ENCODE assay signal across 35 cellular contexts in genomic region chr11:2233693-2234455, GRCh38. TPM values are rescaled to one million over a fixed set of nuclear protein-coding genes. Genes with fewer than 3 reads are reported as not detected.
"Had no signal": no experiment of that assay in that cellular context is flagged by ENCODE, and none has a peak within 500 bp of the region (broad histone marks: within the 10 kb centered on the region; RNA-seq: fewer than 3 reads in every experiment).

No MANE protein-coding gene starts in this region.

- ATAC-seq: activated CD8-positive, alpha-beta T cell treated with anti-CD3 and anti-CD28 coated beads for 36 hours; activated naive CD4-positive, alpha-beta T cell treated with anti-CD3 and anti-CD28 coated beads, Interleukin-2, amount 50 U/mL, for 72 hours; activated T-cell treated with anti-CD3 and anti-CD28 coated beads, Interleukin-2, amount 50 U/mL, for 4 hours; activated T-cell treated with anti-CD3 and anti-CD28 coated beads, Interleukin-2, amount 50 U/mL, for 72 hours; activated T-helper 17 cell treated with anti-CD3 and anti-CD28 coated beads, Interleukin-2, amount 50 U/mL, for 72 hours; body of pancreas had no signal

- H3K4me1 Mint-ChIP-seq: activated CD4-positive, alpha-beta T cell treated with anti-CD3 and anti-CD28 coated beads, Interleukin-2, amount 10 ng/mL, durations not matched to agents 7 days and 5 days; activated naive CD8-positive, alpha-beta T cell treated with anti-CD3 and anti-CD28 coated beads for 36 hours; activated T-helper 17 cell treated with anti-CD3 and anti-CD28 coated beads, Interleukin-2, amount 50 U/mL, for 72 hours had no signal

- H3K36me3 ChIP-seq: adrenal gland, brain microvascular endothelial cell, breast epithelium had no signal

- DNase-seq: activated CD4-positive, alpha-beta memory T cell treated with anti-CD3 and anti-CD28 coated beads for 36 hours; activated CD4-positive, alpha-beta T cell treated with anti-CD3 and anti-CD28 coated beads for 4 hours; activated CD4-positive, alpha-beta T cell treated with anti-CD3 and anti-CD28 coated beads, Interleukin-2, amount 10 ng/mL, durations not matched to agents 7 days and 5 days; activated CD4-positive, CD25-positive, alpha-beta regulatory T cell treated with anti-CD3 and anti-CD28 coated beads, Interleukin-2, amount 50 U/mL, for 72 hours; activated CD8-positive, alpha-beta memory T cell treated with anti-CD3 and anti-CD28 coated beads, Interleukin-2, amount 50 U/mL, for 4 hours; activated CD8-positive, alpha-beta T cell treated with anti-CD3 and anti-CD28 coated beads for 36 hours; activated effector memory CD4-positive, alpha-beta T cell treated with anti-CD3 and anti-CD28 coated beads, Interleukin-2, amount 50 U/mL, for 16 hours; activated gamma-delta T cell treated with Interleukin-2 at 50 U/mL for 16 hours; activated naive CD4-positive, alpha-beta T cell; activated naive CD4-positive, alpha-beta T cell treated with anti-CD3 and anti-CD28 coated beads for 36 hours; activated naive CD4-positive, alpha-beta T cell treated with anti-CD3 and anti-CD28 coated beads, Interleukin-2, amount 50 U/mL, for 16 hours; activated naive CD8-positive, alpha-beta T cell treated with anti-CD3 and anti-CD28 coated beads for 36 hours; activated T-cell treated with anti-CD3 and anti-CD28 coated beads for 4 hours; activated T-cell treated with anti-CD3 and anti-CD28 coated beads, Interleukin-2, amount 50 U/mL, for 1 hour; activated T-cell treated with anti-CD3 and anti-CD28 coated beads, Interleukin-2, amount 50 U/mL, for 4 hours; activated T-cell treated with anti-CD3 and anti-CD28 coated beads, Interleukin-2, amount 50 U/mL, for 72 hours; adrenal gland; amniotic stem cell; aorta; body of pancreas; brain microvascular endothelial cell; central memory CD4-positive, alpha-beta T cell; SW 1271; T-helper 1 cell; T-helper 2 cell; T-helper 9 cell had no signal

- H3K36me3 Mint-ChIP-seq: activated naive CD8-positive, alpha-beta T cell treated with anti-CD3 and anti-CD28 coated beads for 36 hours had no signal

- H3K27ac Mint-ChIP-seq: activated CD4-positive, alpha-beta memory T cell treated with anti-CD3 and anti-CD28 coated beads for 36 hours; activated CD4-positive, alpha-beta T cell treated with anti-CD3 and anti-CD28 coated beads, Interleukin-2, amount 10 ng/mL, durations not matched to agents 7 days and 5 days; activated CD8-positive, alpha-beta T cell treated with anti-CD3 and anti-CD28 coated beads for 36 hours; activated naive CD4-positive, alpha-beta T cell treated with anti-CD3 and anti-CD28 coated beads for 36 hours; activated naive CD4-positive, alpha-beta T cell treated with anti-CD3 and anti-CD28 coated beads, Interleukin-2, amount 50 U/mL, for 72 hours; activated naive CD8-positive, alpha-beta T cell treated with anti-CD3 and anti-CD28 coated beads for 36 hours; activated T-cell treated with anti-CD3 and anti-CD28 coated beads, Interleukin-2, amount 50 U/mL, for 72 hours; activated T-helper 1 cell treated with anti-CD3 and anti-CD28 coated beads, Interleukin-12 subunit alpha, Interleukin-12 subunit beta, Interleukin-2, Interleukin-4 antibody, amounts not matched to agents 30 ng/mL and 10 ng/mL and 1 ng/mL, durations not matched to agents 14 hours and 24 hours and 36 hours; activated T-helper 17 cell treated with anti-CD3 and anti-CD28 coated beads, Interleukin-2, amount 50 U/mL, for 72 hours; T-helper 1 cell treated with Interleukin-12 subunit alpha and Interleukin-12 subunit beta and Interleukin-4 antibody, amounts not matched to agents 30 μg/mL and 1 μg/mL, for 36 hours; T-helper 2 cell treated with Interferon-gamma antibody and Interleukin-4, amounts not matched to agents 5 μg/mL and 100 μg/mL, for 36 hours had no signal

- H3K9me3 ChIP-seq: adrenal gland had no signal

- H3K27me3 ChIP-seq: body of pancreas, breast epithelium had no signal

- H3K4me3 ChIP-seq: adrenal gland, body of pancreas, breast epithelium had no signal

- H3K4me1 ChIP-seq: adrenal gland, body of pancreas, breast epithelium had no signal

- H3K27ac ChIP-seq: adrenal gland, body of pancreas, brain microvascular endothelial cell, breast epithelium, VCaP had no signal

- FAIRE-seq: astrocyte had no signal

- H3K4me3 Mint-ChIP-seq: activated CD4-positive, alpha-beta memory T cell treated with anti-CD3 and anti-CD28 coated beads for 36 hours; activated CD4-positive, alpha-beta T cell treated with anti-CD3 and anti-CD28 coated beads, Interleukin-2, amount 10 ng/mL, durations not matched to agents 7 days and 5 days; activated CD8-positive, alpha-beta T cell treated with anti-CD3 and anti-CD28 coated beads for 36 hours; activated naive CD4-positive, alpha-beta T cell treated with anti-CD3 and anti-CD28 coated beads for 36 hours; activated naive CD8-positive, alpha-beta T cell treated with anti-CD3 and anti-CD28 coated beads for 36 hours; activated T-cell treated with anti-CD3 and anti-CD28 coated beads, Interleukin-2, amount 50 U/mL, for 4 hours; activated T-cell treated with anti-CD3 and anti-CD28 coated beads, Interleukin-2, amount 50 U/mL, for 72 hours; activated T-helper 1 cell treated with anti-CD3 and anti-CD28 coated beads, Interleukin-12 subunit alpha, Interleukin-12 subunit beta, Interleukin-2, Interleukin-4 antibody, amounts not matched to agents 30 ng/mL and 10 ng/mL and 1 ng/mL, durations not matched to agents 14 hours and 24 hours and 36 hours; activated T-helper 17 cell treated with anti-CD3 and anti-CD28 coated beads, Interleukin-2, amount 50 U/mL, for 72 hours; T-helper 1 cell treated with Interleukin-12 subunit alpha and Interleukin-12 subunit beta and Interleukin-4 antibody, amounts not matched to agents 30 μg/mL and 1 μg/mL, for 36 hours; T-helper 2 cell treated with Interferon-gamma antibody and Interleukin-4, amounts not matched to agents 5 μg/mL and 100 μg/mL, for 36 hours had no signal

RNA-seq across cellular contexts. Expression of gene ASCL2, which starts 36.5 kb away (rescaled TPM):
- total RNA-seq: activated naive CD4-positive, alpha-beta T cell treated with anti-CD3 and anti-CD28 coated beads for 36 hours; astrocyte; cardiac septum had no signal
- polyA plus RNA-seq: aorta had no signal
